1 cellular context compared by ENCODE assay signal in the genomic region with DNA sequence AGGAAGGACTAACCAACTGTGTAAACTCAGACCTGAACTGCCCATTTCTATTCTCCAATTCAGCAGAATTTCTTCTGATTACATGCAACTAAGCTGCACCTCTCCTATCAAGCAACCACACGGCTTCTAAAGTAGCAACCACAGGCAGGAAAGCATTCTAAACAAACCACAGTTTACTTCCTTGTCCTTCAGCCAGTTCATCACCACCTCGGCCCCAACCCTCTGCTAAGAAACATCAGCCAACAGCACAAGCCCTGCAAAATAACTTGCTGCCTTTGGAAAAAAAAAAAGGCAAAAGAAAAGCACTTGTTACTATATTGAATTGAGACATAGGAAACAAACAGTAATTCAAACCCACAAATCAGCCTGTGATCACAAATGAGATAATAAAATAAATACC.
TF ChIP-seq lines count a peak whose summit lies in the region.

No MANE protein-coding gene starts in this region.

TF ChIP-seq in K562, 482 proteins besides CTCF, POLR2A, EP300 and RAD21 (continued from another document):
- TF ChIP-seq, protein P1, sequence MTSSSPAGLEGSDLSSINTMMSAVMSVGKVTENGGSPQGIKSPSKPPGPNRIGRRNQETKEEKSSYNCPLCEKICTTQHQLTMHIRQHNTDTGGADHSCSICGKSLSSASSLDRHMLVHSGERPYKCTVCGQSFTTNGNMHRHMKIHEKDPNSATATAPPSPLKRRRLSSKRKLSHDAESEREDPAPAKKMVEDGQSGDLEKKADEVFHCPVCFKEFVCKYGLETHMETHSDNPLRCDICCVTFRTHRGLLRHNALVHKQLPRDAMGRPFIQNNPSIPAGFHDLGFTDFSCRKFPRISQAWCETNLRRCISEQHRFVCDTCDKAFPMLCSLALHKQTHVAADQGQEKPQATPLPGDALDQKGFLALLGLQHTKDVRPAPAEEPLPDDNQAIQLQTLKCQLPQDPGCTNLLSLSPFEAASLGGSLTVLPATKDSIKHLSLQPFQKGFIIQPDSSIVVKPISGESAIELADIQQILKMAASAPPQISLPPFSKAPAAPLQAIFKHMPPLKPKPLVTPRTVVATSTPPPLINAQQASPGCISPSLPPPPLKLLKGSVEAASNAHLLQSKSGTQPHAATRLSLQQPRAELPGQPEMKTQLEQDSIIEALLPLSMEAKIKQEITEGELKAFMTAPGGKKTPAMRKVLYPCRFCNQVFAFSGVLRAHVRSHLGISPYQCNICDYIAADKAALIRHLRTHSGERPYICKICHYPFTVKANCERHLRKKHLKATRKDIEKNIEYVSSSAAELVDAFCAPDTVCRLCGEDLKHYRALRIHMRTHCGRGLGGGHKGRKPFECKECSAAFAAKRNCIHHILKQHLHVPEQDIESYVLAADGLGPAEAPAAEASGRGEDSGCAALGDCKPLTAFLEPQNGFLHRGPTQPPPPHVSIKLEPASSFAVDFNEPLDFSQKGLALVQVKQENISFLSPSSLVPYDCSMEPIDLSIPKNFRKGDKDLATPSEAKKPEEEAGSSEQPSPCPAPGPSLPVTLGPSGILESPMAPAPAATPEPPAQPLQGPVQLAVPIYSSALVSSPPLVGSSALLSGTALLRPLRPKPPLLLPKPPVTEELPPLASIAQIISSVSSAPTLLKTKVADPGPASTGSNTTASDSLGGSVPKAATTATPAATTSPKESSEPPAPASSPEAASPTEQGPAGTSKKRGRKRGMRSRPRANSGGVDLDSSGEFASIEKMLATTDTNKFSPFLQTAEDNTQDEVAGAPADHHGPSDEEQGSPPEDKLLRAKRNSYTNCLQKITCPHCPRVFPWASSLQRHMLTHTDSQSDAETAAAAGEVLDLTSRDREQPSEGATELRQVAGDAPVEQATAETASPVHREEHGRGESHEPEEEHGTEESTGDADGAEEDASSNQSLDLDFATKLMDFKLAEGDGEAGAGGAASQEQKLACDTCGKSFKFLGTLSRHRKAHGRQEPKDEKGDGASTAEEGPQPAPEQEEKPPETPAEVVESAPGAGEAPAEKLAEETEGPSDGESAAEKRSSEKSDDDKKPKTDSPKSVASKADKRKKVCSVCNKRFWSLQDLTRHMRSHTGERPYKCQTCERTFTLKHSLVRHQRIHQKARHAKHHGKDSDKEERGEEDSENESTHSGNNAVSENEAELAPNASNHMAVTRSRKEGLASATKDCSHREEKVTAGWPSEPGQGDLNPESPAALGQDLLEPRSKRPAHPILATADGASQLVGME (CRISPR knock-in tag; IDR thresholded peaks at IDR 0.05) = no peak
- TF ChIP-seq, protein P2, sequence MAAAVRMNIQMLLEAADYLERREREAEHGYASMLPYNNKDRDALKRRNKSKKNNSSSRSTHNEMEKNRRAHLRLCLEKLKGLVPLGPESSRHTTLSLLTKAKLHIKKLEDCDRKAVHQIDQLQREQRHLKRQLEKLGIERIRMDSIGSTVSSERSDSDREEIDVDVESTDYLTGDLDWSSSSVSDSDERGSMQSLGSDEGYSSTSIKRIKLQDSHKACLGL (CRISPR knock-in tag; IDR thresholded peaks at IDR 0.05; ENCODE audit: borderline replicate concordance, poor library complexity, severe bottlenecking) = no peak
- TF ChIP-seq, protein P3, sequence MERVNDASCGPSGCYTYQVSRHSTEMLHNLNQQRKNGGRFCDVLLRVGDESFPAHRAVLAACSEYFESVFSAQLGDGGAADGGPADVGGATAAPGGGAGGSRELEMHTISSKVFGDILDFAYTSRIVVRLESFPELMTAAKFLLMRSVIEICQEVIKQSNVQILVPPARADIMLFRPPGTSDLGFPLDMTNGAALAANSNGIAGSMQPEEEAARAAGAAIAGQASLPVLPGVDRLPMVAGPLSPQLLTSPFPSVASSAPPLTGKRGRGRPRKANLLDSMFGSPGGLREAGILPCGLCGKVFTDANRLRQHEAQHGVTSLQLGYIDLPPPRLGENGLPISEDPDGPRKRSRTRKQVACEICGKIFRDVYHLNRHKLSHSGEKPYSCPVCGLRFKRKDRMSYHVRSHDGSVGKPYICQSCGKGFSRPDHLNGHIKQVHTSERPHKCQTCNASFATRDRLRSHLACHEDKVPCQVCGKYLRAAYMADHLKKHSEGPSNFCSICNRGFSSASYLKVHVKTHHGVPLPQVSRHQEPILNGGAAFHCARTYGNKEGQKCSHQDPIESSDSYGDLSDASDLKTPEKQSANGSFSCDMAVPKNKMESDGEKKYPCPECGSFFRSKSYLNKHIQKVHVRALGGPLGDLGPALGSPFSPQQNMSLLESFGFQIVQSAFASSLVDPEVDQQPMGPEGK (CRISPR knock-in tag; IDR thresholded peaks at IDR 0.05; ENCODE audit: borderline replicate concordance) = no peak
- TF ChIP-seq THRAP3 (IDR thresholded peaks at IDR 0.05; ENCODE audit: borderline replicate concordance) (no peak), RBBP5 (IDR thresholded peaks at IDR 0.05; ENCODE audit: borderline replicate concordance, insufficient read depth, low read length, poor library complexity, severe bottlenecking) (no peak), POLR2AphosphoS5 (IDR thresholded peaks at IDR 0.05; ENCODE audit: control insufficient read depth, insufficient read depth, low read depth, low read length) (no peak), HDAC2 (IDR thresholded peaks at IDR 0.05) (no peak), ZNF830 (CRISPR knock-in tag; IDR thresholded peaks at IDR 0.05) (no peak), NFE2 (IDR thresholded peaks at IDR 0.05; ENCODE audit: low read depth) (no peak), NBN (IDR thresholded peaks at IDR 0.05; ENCODE audit: low read depth) (no peak)
- TF ChIP-seq, protein P4, sequence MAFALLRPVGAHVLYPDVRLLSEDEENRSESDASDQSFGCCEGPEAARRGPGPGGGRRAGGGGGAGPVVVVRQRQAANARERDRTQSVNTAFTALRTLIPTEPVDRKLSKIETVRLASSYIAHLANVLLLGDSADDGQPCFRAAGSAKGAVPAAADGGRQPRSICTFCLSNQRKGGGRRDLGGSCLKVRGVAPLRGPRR (CRISPR knock-in tag; IDR thresholded peaks at IDR 0.05) = no peak
- TF ChIP-seq, protein P5, sequence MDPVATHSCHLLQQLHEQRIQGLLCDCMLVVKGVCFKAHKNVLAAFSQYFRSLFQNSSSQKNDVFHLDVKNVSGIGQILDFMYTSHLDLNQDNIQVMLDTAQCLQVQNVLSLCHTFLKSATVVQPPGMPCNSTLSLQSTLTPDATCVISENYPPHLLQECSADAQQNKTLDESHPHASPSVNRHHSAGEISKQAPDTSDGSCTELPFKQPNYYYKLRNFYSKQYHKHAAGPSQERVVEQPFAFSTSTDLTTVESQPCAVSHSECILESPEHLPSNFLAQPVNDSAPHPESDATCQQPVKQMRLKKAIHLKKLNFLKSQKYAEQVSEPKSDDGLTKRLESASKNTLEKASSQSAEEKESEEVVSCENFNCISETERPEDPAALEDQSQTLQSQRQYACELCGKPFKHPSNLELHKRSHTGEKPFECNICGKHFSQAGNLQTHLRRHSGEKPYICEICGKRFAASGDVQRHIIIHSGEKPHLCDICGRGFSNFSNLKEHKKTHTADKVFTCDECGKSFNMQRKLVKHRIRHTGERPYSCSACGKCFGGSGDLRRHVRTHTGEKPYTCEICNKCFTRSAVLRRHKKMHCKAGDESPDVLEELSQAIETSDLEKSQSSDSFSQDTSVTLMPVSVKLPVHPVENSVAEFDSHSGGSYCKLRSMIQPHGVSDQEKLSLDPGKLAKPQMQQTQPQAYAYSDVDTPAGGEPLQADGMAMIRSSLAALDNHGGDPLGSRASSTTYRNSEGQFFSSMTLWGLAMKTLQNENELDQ (CRISPR knock-in tag; IDR thresholded peaks at IDR 0.05; ENCODE audit: borderline replicate concordance) = no peak
